ENCODE assay signal across 24 cellular contexts in genomic region chrX:34503119-34503518, GRCh38.
DNase-seq lines count a peak whose midpoint lies in the region; ATAC-seq, FAIRE-seq and TF ChIP-seq lines count a peak whose summit lies in the region.
"Had no signal": no experiment of that assay in that cellular context is flagged by ENCODE, and none has a peak within 500 bp of the region (broad histone marks: within the 10 kb centered on the region; RNA-seq: fewer than 3 reads in every experiment).

No MANE protein-coding gene starts in this region.

- no TSS peak for BruUV-seq in endothelial cell of umbilical vein (replicated peaks; lab: Mats Ljungman, UMichigan)

- intact Hi-C loops in endothelial cell of umbilical vein (cut with micrococcal nuclease) = loop anchor here (10.0 kb wide), 1 partner anchor 152 kb away; the partner anchor contains the start of gene TMEM47

- no peaks in the 10 kb centered on the region for H3K27me3 ChIP-seq in endothelial cell of umbilical vein (ENCODE audit: control insufficient read depth in 2 of 2, insufficient read depth in 2 of 2, low read length in 2 of 2)
- H3K27me3 ChIP-seq: BE2C had no signal

- no peaks in the 10 kb centered on the region for H3K79me2 ChIP-seq in endothelial cell of umbilical vein (ENCODE audit: control insufficient read depth, insufficient read depth, low read length)

- H3K4me1 ChIP-seq in endothelial cell of umbilical vein (ENCODE audit: control insufficient read depth, extremely low read depth, insufficient read depth, low read length) = peaks cover 6% of the 10 kb centered on the region
- H3K4me1 ChIP-seq: A549; BE2C; BLaER1 treated with 17β-estradiol and CSF1 and Interleukin-3, amounts not matched to agents 10 nM and 100 nM had no signal

- no peak for ATAC-seq in HG03135 (IDR thresholded peaks at IDR 0.05; ENCODE audit: unreplicated experiment)
- no peak for ATAC-seq in GM19395 (IDR thresholded peaks at IDR 0.05; ENCODE audit: unreplicated experiment)
- ATAC-seq: A549, GM12878, GM23338, HCT116 had no signal

- DNase-seq in LNCaP clone FGC (ENCODE audit: low read depth) (peak; percentile 15), endothelial cell of umbilical vein (ENCODE audit: low read depth, low spot score) (peak; percentile 74), superior temporal gyrus (ENCODE audit: extremely low spot score) (no peak)
- DNase-seq: 8988T; ACHN; AML-193; BE2C; CD4-positive, alpha-beta T cell; CD8-positive, alpha-beta memory T cell; DMS 273 treated with DMSO at 0.1 percent for 48 hours; DMS79; EL; GDM1; H9 had no signal

- no peak overlapping the region for H2AFZ ChIP-seq in endothelial cell of umbilical vein (ENCODE audit: low read depth, low read length)
- H2AFZ ChIP-seq: GM23338 had no signal

- POLR2A ChIA-PET in endothelial cell of umbilical vein (lab: Charles Lee) = no interaction called here

- H4K20me1 ChIP-seq in endothelial cell of umbilical vein (replicated peaks; ENCODE audit: control insufficient read depth, extremely low read depth, insufficient read depth, low read length) = no peaks in the 10 kb centered on the region
- H4K20me1 ChIP-seq: BLaER1 treated with 17β-estradiol and CSF1 and Interleukin-3, amounts not matched to agents 10 nM and 100 nM had no signal

- TF ChIP-seq CTCF in LNCaP clone FGC (IDR thresholded peaks at IDR 0.05; ENCODE audit: control insufficient read depth, extremely low read depth, insufficient read depth) = no peak
- no peak for TF ChIP-seq CTCF in endothelial cell of umbilical vein (IDR thresholded peaks at IDR 0.05; ENCODE audit: extremely low read depth in 1 of 2, insufficient read depth in 1 of 2, low read depth in 1 of 2, low read length in 2 of 2)

- no peak overlapping the region for H3K9ac ChIP-seq in endothelial cell of umbilical vein (replicated peaks; ENCODE audit: extremely low read depth, insufficient read depth, low read length)
- H3K9ac ChIP-seq: BLaER1 treated with 17β-estradiol and CSF1 and Interleukin-3, amounts not matched to agents 10 nM and 100 nM had no signal

- no peak overlapping the region for H3K27ac ChIP-seq in endothelial cell of umbilical vein (ENCODE audit: insufficient read depth, low read depth, low read length)
- H3K27ac ChIP-seq: A549; BLaER1 treated with 17β-estradiol and CSF1 and Interleukin-3, amounts not matched to agents 10 nM and 100 nM had no signal

- no peaks in the 10 kb centered on the region for H3K36me3 ChIP-seq in endothelial cell of umbilical vein (ENCODE audit: control insufficient read depth in 2 of 2, extremely low read depth in 1 of 2, insufficient read depth in 2 of 2, low read length in 2 of 2)
- H3K36me3 ChIP-seq: BE2C; BLaER1 treated with 17β-estradiol and CSF1 and Interleukin-3, amounts not matched to agents 10 nM and 100 nM had no signal

- no peaks in the 10 kb centered on the region for H3K9me3 ChIP-seq in endothelial cell of umbilical vein (replicated peaks; ENCODE audit: control insufficient read depth, insufficient read depth, low read length)
- H3K9me3 ChIP-seq: A549, BE2C had no signal

- CTCF ChIA-PET in endothelial cell of umbilical vein (lab: Charles Lee) = no interaction called here

- no peak for TF ChIP-seq POLR2A in endothelial cell of umbilical vein (IDR thresholded peaks at IDR 0.05; ENCODE audit: low read depth, low read length)

- peak; percentile 91 for FAIRE-seq in colon (lab: Jason Lieb, UNC)
- FAIRE-seq in endothelial cell of umbilical vein (lab: Jason Lieb, UNC) = peak; percentile 71
- FAIRE-seq: D721Med, GM12878, GM19239 had no signal

- H3K4me3 ChIP-seq in LNCaP clone FGC (ENCODE audit: low read depth, low read length) (no peak overlapping the region), endothelial cell of umbilical vein (replicated peaks in 1 of 3; ENCODE audit: insufficient read depth in 1 of 3, low read depth in 1 of 3, low read length in 3 of 3) (peak overlapping the region in 1 of 3 experiments; percentile 36)
- H3K4me3 ChIP-seq: A549; BLaER1 treated with 17β-estradiol and CSF1 and Interleukin-3, amounts not matched to agents 10 nM and 100 nM; GM12878; GM23338 had no signal

- H3K9me1 ChIP-seq in endothelial cell of umbilical vein (replicated peaks; ENCODE audit: control insufficient read depth, extremely low read depth, insufficient read depth, low read length) = no peaks in the 10 kb centered on the region

- peak overlapping the region; percentile 84 for H3K4me2 ChIP-seq in endothelial cell of umbilical vein (ENCODE audit: insufficient read depth, low read length)
- H3K4me2 ChIP-seq: A549; BLaER1 treated with 17β-estradiol and CSF1 and Interleukin-3, amounts not matched to agents 10 nM and 100 nM; GM23338 had no signal

- dilution Hi-C loops in endothelial cell of umbilical vein (cut with MboI; ENCODE audit: extremely low pct_ligation_motif_present, low sequenced_read_pairs) = no loop called here

TF ChIP-seq in endothelial cell of umbilical vein, 7 proteins besides CTCF, POLR2A, EP300 and RAD21:
- TF ChIP-seq GATA2 (IDR thresholded peaks at IDR 0.05; ENCODE audit: insufficient read depth, insufficient read length, low read depth, low read length) (peak; percentile 89), JUN (IDR thresholded peaks at IDR 0.05; ENCODE audit: borderline replicate concordance, insufficient read depth, insufficient read length, low read depth) (no peak)
